ENCODE assay signal across 8 cellular contexts in genomic region chr4:154490589-154491340, GRCh38.
DNase-seq lines count a peak whose midpoint lies in the region; ATAC-seq lines count a peak whose summit lies in the region.

No MANE protein-coding gene starts in this region.

- no peaks in the 10 kb centered on the region for H3K36me3 Mint-ChIP-seq in stimulated activated effector memory CD8-positive, alpha-beta T cell treated with anti-CD3 and anti-CD28 coated beads, Interleukin-12 subunit alpha, Interleukin-12 subunit beta, amount 100 ng/mL, for 72 hours

- H3K4me1 ChIP-seq in iPS-18a (ENCODE audit: control insufficient read depth, low read depth, low read length) = no peaks in the 10 kb centered on the region

- DNase-seq in activated gamma-delta T cell (lab: John Stamatoyannopoulos, UW) (peak; percentile 11), activated gamma-delta T cell treated with Interleukin-2 at 50 U/mL for 16 hours (no peak), superior temporal gyrus (ENCODE audit: extremely low spot score) (no peak), foreskin melanocyte (no peak)
- DNase-seq in activated CD8-positive, alpha-beta memory T cell treated with anti-CD3 and anti-CD28 coated beads, Interleukin-2, amount 50 U/mL, for 48 hours = peak; percentile 60
- no peak for DNase-seq in stimulated activated effector memory CD8-positive, alpha-beta T cell treated with anti-CD3 and anti-CD28 coated beads, Interleukin-12 subunit alpha, Interleukin-12 subunit beta, amount 100 ng/mL, for 72 hours (ENCODE audit: low spot score in 2 of 2)

- peak overlapping the region; percentile 59 for H3K4me3 Mint-ChIP-seq in stimulated activated effector memory CD8-positive, alpha-beta T cell treated with anti-CD3 and anti-CD28 coated beads, Interleukin-12 subunit alpha, Interleukin-12 subunit beta, amount 100 ng/mL, for 72 hours

- H3K4me3 ChIP-seq in iPS-18a (ENCODE audit: low read length) = peak overlapping the region; percentile 80

- peaks cover 57% of the 10 kb centered on the region for H3K27me3 ChIP-seq in iPS-18a (ENCODE audit: control insufficient read depth, insufficient read depth, low read length)

- no peaks in the 10 kb centered on the region for H3K36me3 ChIP-seq in iPS-18a (ENCODE audit: control insufficient read depth, low read depth, low read length)

- peak overlapping the region; percentile 54 for H3K9ac ChIP-seq in iPS-18a (ENCODE audit: low read length)

- no peak overlapping the region for H3K27ac ChIP-seq in iPS-18a (ENCODE audit: low read length)

- H3K4me1 Mint-ChIP-seq in stimulated activated effector memory CD8-positive, alpha-beta T cell treated with anti-CD3 and anti-CD28 coated beads, Interleukin-12 subunit alpha, Interleukin-12 subunit beta, amount 100 ng/mL, for 72 hours = peaks cover 8% of the 10 kb centered on the region

- H3K27ac Mint-ChIP-seq in stimulated activated effector memory CD8-positive, alpha-beta T cell treated with anti-CD3 and anti-CD28 coated beads, Interleukin-12 subunit alpha, Interleukin-12 subunit beta, amount 100 ng/mL, for 72 hours = no peak overlapping the region

- no peaks in the 10 kb centered on the region for H3K9me3 ChIP-seq in iPS-18a (ENCODE audit: control insufficient read depth, low read depth, low read length)

- peak; percentile 70 for ATAC-seq in HG02885 (IDR thresholded peaks at IDR 0.05; ENCODE audit: poor library complexity, unreplicated experiment)
- peak; percentile 53 for ATAC-seq in stimulated activated effector memory CD8-positive, alpha-beta T cell treated with anti-CD3 and anti-CD28 coated beads, Interleukin-12 subunit alpha, Interleukin-12 subunit beta, amount 100 ng/mL, for 72 hours

- no peaks in the 10 kb centered on the region for H3K9me3 Mint-ChIP-seq in stimulated activated effector memory CD8-positive, alpha-beta T cell treated with anti-CD3 and anti-CD28 coated beads, Interleukin-12 subunit alpha, Interleukin-12 subunit beta, amount 100 ng/mL, for 72 hours

Comparison
In these comparisons a context has a peak if more than half of its experiments do, and no peak if none do; other contexts are left out.
1. DNase-seq: peak in activated gamma-delta T cell (single experiment) and activated CD8-positive, alpha-beta memory T cell treated with anti-CD3 and anti-CD28 coated beads, Interleukin-2, amount 50 U/mL, for 48 hours (single experiment); none in activated gamma-delta T cell treated with Interleukin-2 at 50 U/mL for 16 hours (single experiment), stimulated activated effector memory CD8-positive, alpha-beta T cell treated with anti-CD3 and anti-CD28 coated beads, Interleukin-12 subunit alpha, Interleukin-12 subunit beta, amount 100 ng/mL, for 72 hours (0 of 2), superior temporal gyrus (single experiment) and foreskin melanocyte (single experiment).